ENCODE assay signal across 13 cellular contexts in genomic region chr11:127056338-127056971, GRCh38. TPM values are rescaled to one million over a fixed set of nuclear protein-coding genes. Genes with fewer than 3 reads are reported as not detected.
A peak's percentile ranks its signal among the peaks of the same experiment; 100 is the strongest.
DNase-seq lines count a peak whose midpoint lies in the region; ATAC-seq, FAIRE-seq and TF ChIP-seq lines count a peak whose summit lies in the region.
"Had no signal": no experiment of that assay in that cellular context is flagged by ENCODE, and none has a peak within 500 bp of the region (broad histone marks: within the 10 kb centered on the region; RNA-seq: fewer than 3 reads in every experiment).

No MANE protein-coding gene starts in this region.

- BruUV-seq in HepG2 (replicated peaks; lab: Mats Ljungman, UMichigan) (no TSS peak), GM12878 (replicated peaks; lab: Mats Ljungman, UMichigan) (no TSS peak)

- no peak overlapping the region for H3K4me2 ChIP-seq in HepG2 (ENCODE audit: low read depth, low read length)
- no peak overlapping the region for H3K4me2 ChIP-seq in GM12878 (ENCODE audit: control insufficient read depth, insufficient read depth)

- in situ Hi-C loops in HepG2 (cut with HindIII; ENCODE audit: extremely low pct_ligation_motif_present, low pct_unique_long_range_greater_than_20kb), result no loop called here
- in situ Hi-C loops in GM12878 (cut with MboI), result no loop called here

- FAIRE-seq in HepG2 (lab: Jason Lieb, UNC) (no peak), GM12878 (lab: Jason Lieb, UNC) (no peak)
- FAIRE-seq: G401.6 had no signal

- no peak overlapping the region for H3K27ac ChIP-seq in HepG2 (ENCODE audit: extremely low read length, insufficient read depth, low read length)
- no peak overlapping the region for H3K27ac ChIP-seq in right lobe of liver
- H3K27ac ChIP-seq in GM12878 (ENCODE audit: control insufficient read depth, insufficient read depth), result no peak overlapping the region
- H3K27ac ChIP-seq in prostate gland, result no peak overlapping the region

- no peak for TF ChIP-seq CTCF in HepG2 (CRISPR knock-in tag; IDR thresholded peaks at IDR 0.05)
- no peak for TF ChIP-seq CTCF in right lobe of liver (IDR thresholded peaks at IDR 0.05)
- TF ChIP-seq CTCF in GM12878 (IDR thresholded peaks at IDR 0.05 in 2 of 3, conservative IDR thresholded peaks at IDR 0.05 in 1 of 3; ENCODE audit: control insufficient read depth in 2 of 3, extremely low read depth in 1 of 3, insufficient read depth in 1 of 3, low read depth in 3 of 3, low read length in 3 of 3), result no peak
- no peak for TF ChIP-seq CTCF in prostate gland (IDR thresholded peaks at IDR 0.05)

- DNase-seq in HepG2 (ENCODE audit: low spot score) (no peak), right lobe of liver (no peak), GM12878 (ENCODE audit: low read depth, low spot score) (no peak), SIG-M5 treated with dmso at 0.1 percent for 504 hours (lab: John Stamatoyannopoulos, UW; ENCODE audit: unreplicated experiment) (no peak), prostate gland (ENCODE audit: low spot score) (no peak), NCI-H2196 treated with DMSO at 0.1 percent for 48 hours (lab: John Stamatoyannopoulos, UW; ENCODE audit: unreplicated experiment) (no peak)
- DNase-seq: natural killer cell, SHP77 had no signal

- SMC1A ChIA-PET in GM12878 (lab: Charles Lee; ENCODE audit: uncharacterized antibody, unreplicated experiment), result no interaction called here

- WGBS in HepG2 (ENCODE audit: low lambda C conversion rate), result 2% methylated on average over 6 of the region's 6 CpGs
- WGBS in right lobe of liver (ENCODE audit: insufficient coverage, low coverage, low lambda C conversion rate, missing lambda C conversion rate), result 71% methylated on average over 6 of the region's 6 CpGs
- 34% methylated on average over 6 of the region's 6 CpGs for WGBS in GM12878 (ENCODE audit: insufficient coverage, insufficient replicate concordance, low lambda C conversion rate, missing lambda C conversion rate)
- 82% methylated on average over 6 of the region's 6 CpGs for WGBS in prostate gland

- POLR2A ChIA-PET in HepG2 (lab: Yijun Ruan, JAX) (no interaction called here), GM12878 (lab: Charles Lee) (no interaction called here)

- intact Hi-C loops in HepG2 (cut with micrococcal nuclease; ENCODE audit: unreplicated experiment), result no loop called here
- intact Hi-C loops in right lobe of liver (cut with DNase I), result no loop called here
- intact Hi-C loops in GM12878 (cut with micrococcal nuclease; ENCODE audit: unreplicated experiment), result no loop called here
- intact Hi-C loops in prostate gland (cut with DNase I), result no loop called here

- no peak for TF ChIP-seq POLR2A in HepG2 (IDR thresholded peaks at IDR 0.05; ENCODE audit: insufficient read depth in 1 of 2, low read depth in 2 of 2, low read length in 2 of 2)
- no peak for TF ChIP-seq POLR2A in right lobe of liver (IDR thresholded peaks at IDR 0.05)
- no peak for TF ChIP-seq POLR2A in GM12878 (IDR thresholded peaks at IDR 0.05; ENCODE audit: low read depth, low read length)
- TF ChIP-seq POLR2A in prostate gland (IDR thresholded peaks at IDR 0.05), result no peak

- H3K4me3 ChIP-seq in HepG2 (replicated peaks in 1 of 3; ENCODE audit: insufficient read depth in 1 of 3, low read depth in 2 of 3, low read length in 3 of 3) (no peak overlapping the region), right lobe of liver (no peak overlapping the region), GM12878 (no peak overlapping the region), prostate gland (no peak overlapping the region)

- RAD21 ChIA-PET in GM12878 (lab: Charles Lee; ENCODE audit: unreplicated experiment), result no interaction called here

- H3K27me3 ChIP-seq in HepG2 (ENCODE audit: control insufficient read depth in 1 of 2, insufficient read depth in 2 of 2, low read length in 2 of 2), result peaks cover 0 to 4% of the 10 kb centered on the region in 2 experiments; a peak in 1 of 5 replicates
- H3K27me3 ChIP-seq in right lobe of liver, result no peaks in the 10 kb centered on the region
- no peaks in the 10 kb centered on the region for H3K27me3 ChIP-seq in GM12878 (replicated peaks in 1 of 2; ENCODE audit: control insufficient read depth in 2 of 2, insufficient read depth in 2 of 2, low read length in 1 of 2)
- no peaks in the 10 kb centered on the region for H3K27me3 ChIP-seq in prostate gland (replicated peaks; ENCODE audit: insufficient read depth)

- no peaks in the 10 kb centered on the region for H4K20me1 ChIP-seq in HepG2 (ENCODE audit: insufficient read depth, low read length)
- H4K20me1 ChIP-seq in GM12878 (ENCODE audit: control insufficient read depth, insufficient read depth), result no peaks in the 10 kb centered on the region

- H3K4me1 ChIP-seq in HepG2 (ENCODE audit: insufficient read depth, low read length), result no peaks in the 10 kb centered on the region
- no peaks in the 10 kb centered on the region for H3K4me1 ChIP-seq in right lobe of liver
- no peaks in the 10 kb centered on the region for H3K4me1 ChIP-seq in GM12878 (ENCODE audit: control insufficient read depth, insufficient read depth, low read length)
- no peaks in the 10 kb centered on the region for H3K4me1 ChIP-seq in prostate gland (replicated peaks)

- CTCF ChIA-PET in HepG2 (lab: Yijun Ruan, JAX; ENCODE audit: low intra/inter-chr PET ratio, low total read pairs), result no interaction called here
- CTCF ChIA-PET in GM12878 (lab: Yijun Ruan, JAX), result no interaction called here

- H3K9me3 ChIP-seq in HepG2 (ENCODE audit: low read length), result no peaks in the 10 kb centered on the region
- H3K9me3 ChIP-seq in right lobe of liver, result no peaks in the 10 kb centered on the region
- H3K9me3 ChIP-seq in GM12878 (replicated peaks; ENCODE audit: control insufficient read depth, insufficient read depth, low read length), result no peaks in the 10 kb centered on the region
- H3K9me3 ChIP-seq in prostate gland, result no peaks in the 10 kb centered on the region

- TF ChIP-seq RAD21 in HepG2 (CRISPR knock-in tag; IDR thresholded peaks at IDR 0.05), result no peak
- no peak for TF ChIP-seq RAD21 in Ishikawa (IDR thresholded peaks at IDR 0.05; ENCODE audit: low read depth)
- no peak for TF ChIP-seq RAD21 in GM12878 (IDR thresholded peaks at IDR 0.05; ENCODE audit: insufficient read depth, low read depth, low read length)

- H3K9ac ChIP-seq in HepG2 (ENCODE audit: insufficient read depth, low read depth, low read length), result no peak overlapping the region
- no peak overlapping the region for H3K9ac ChIP-seq in GM12878 (ENCODE audit: control insufficient read depth, insufficient read depth, low read length)

- no peaks in the 10 kb centered on the region for H3K36me3 ChIP-seq in HepG2 (replicated peaks in 1 of 2; ENCODE audit: control insufficient read depth in 1 of 2, insufficient read depth in 2 of 2, low read length in 2 of 2)
- no peaks in the 10 kb centered on the region for H3K36me3 ChIP-seq in right lobe of liver
- no peaks in the 10 kb centered on the region for H3K36me3 ChIP-seq in GM12878 (ENCODE audit: control insufficient read depth in 2 of 2, insufficient read depth in 2 of 2, low read length in 1 of 2)
- H3K36me3 ChIP-seq in prostate gland, result no peaks in the 10 kb centered on the region

- H2AFZ ChIP-seq in HepG2 (ENCODE audit: low read length), result no peak overlapping the region
- no peak overlapping the region for H2AFZ ChIP-seq in GM12878 (ENCODE audit: control insufficient read depth, low read depth, low read length)

- TF ChIP-seq EP300 in HepG2 (IDR thresholded peaks at IDR 0.05; ENCODE audit: low read depth in 2 of 2, low read length in 2 of 2) (no peak), HepG2 (CRISPR knock-in tag; IDR thresholded peaks at IDR 0.05; ENCODE audit: borderline replicate concordance) (no peak), Ishikawa (IDR thresholded peaks at IDR 0.05; ENCODE audit: borderline replicate concordance) (no peak), GM12878 (IDR thresholded peaks at IDR 0.05; ENCODE audit: borderline replicate concordance in 1 of 2, control insufficient read depth in 1 of 2, low read depth in 2 of 2, low read length in 2 of 2) (no peak)

- ATAC-seq in HepG2 (no peak), right lobe of liver (no peak), GM12878 (peak; percentile 50; the same call in 2 of the 3 replicates), GM18517 (IDR thresholded peaks at IDR 0.05; ENCODE audit: unreplicated experiment) (no peak)
- ATAC-seq: left lobe of liver, natural killer cell had no signal

- H3K79me2 ChIP-seq in HepG2 (ENCODE audit: insufficient read depth, low read length) (no peaks in the 10 kb centered on the region), GM12878 (ENCODE audit: control insufficient read depth, insufficient read depth, low read length) (no peaks in the 10 kb centered on the region)

RNA-seq across cellular contexts. Expression of gene KIRREL3, which starts 55.9 kb away (rescaled TPM):
- not detected in 2 replicates for total RNA-seq in HepG2 (2016; rRNA removed; fragmentation: Illumina TruSeq; extraction: Trizol)
- total RNA-seq in HepG2 (2016; cell fraction: cytosol; rRNA removed; fragmentation: Illumina TruSeq; extraction: Trizol; ENCODE audit: low read depth), result not detected in 2 replicates
- total RNA-seq in HepG2 (2016; cell fraction: insoluble cytoplasmic fraction; rRNA removed; fragmentation: Illumina TruSeq; extraction: Trizol), result not detected in 2 replicates
- not detected in 2 replicates for total RNA-seq in HepG2 (2016; cell fraction: membrane; rRNA removed; fragmentation: Illumina TruSeq; extraction: Trizol)
- total RNA-seq in HepG2 (2016; cell fraction: nucleus; rRNA removed; fragmentation: Illumina TruSeq; extraction: Trizol), result not detected in 2 replicates
- not detected in 2 replicates for polyA plus RNA-seq in HepG2 (2011; rRNA removed)
- polyA plus RNA-seq in HepG2 (2011; cell fraction: cytosol; rRNA removed), result not detected in 2 replicates
- polyA plus RNA-seq in HepG2 (2011; cell fraction: nucleus; rRNA removed), result not detected in 2 replicates
- polyA plus RNA-seq in HepG2 (2012), result 0.63 and 1.2 TPM in 2 replicates
- not detected in 2 replicates for polyA plus RNA-seq in HepG2 (2016; cell fraction: cytosol; fragmentation: Illumina TruSeq; extraction: Trizol; ENCODE audit: low read depth)
- not detected in 2 replicates for polyA plus RNA-seq in HepG2 (2016; cell fraction: insoluble cytoplasmic fraction; fragmentation: Illumina TruSeq; extraction: Trizol; ENCODE audit: low read depth)
- polyA plus RNA-seq in HepG2 (2016; cell fraction: membrane; fragmentation: Illumina TruSeq; extraction: Trizol; ENCODE audit: low read depth), result not detected in 2 replicates
- not detected in 2 replicates for polyA plus RNA-seq in HepG2 (2016; cell fraction: nucleus; fragmentation: Illumina TruSeq; extraction: Trizol; ENCODE audit: insufficient read depth, low read depth)
- polyA minus RNA-seq in HepG2 (2011; rRNA and poly(A)+ RNA removed; ENCODE audit: low replicate concordance), result not detected in 2 replicates
- not detected in 2 replicates for polyA minus RNA-seq in HepG2 (2011; cell fraction: cytosol; rRNA and poly(A)+ RNA removed)
- polyA minus RNA-seq in HepG2 (2011; cell fraction: nucleus; rRNA and poly(A)+ RNA removed), result not detected in 2 replicates
- not detected for total RNA-seq in right lobe of liver
- not detected in 2 replicates for total RNA-seq in GM12878 (2013; cell fraction: nucleolus; rRNA removed)
- under 0.01 TPM in 1 of 2 replicates, not detected in the other for total RNA-seq in GM12878 (2014; rRNA removed)
- total RNA-seq in GM12878 (2014; rRNA removed; fragmentation: Illumina TruSeq; extraction: Trizol), result not detected in 2 replicates
- total RNA-seq in GM12878 (2021), result not detected in 2 replicates
- polyA plus RNA-seq in GM12878 (2011; ENCODE audit: low read depth), result not detected
- not detected in 2 replicates for polyA plus RNA-seq in GM12878 (2011; rRNA removed)
- polyA plus RNA-seq in GM12878 (2011; cell fraction: cytosol; rRNA removed), result 0.03 and 0.15 TPM in 2 replicates
- polyA plus RNA-seq in GM12878 (2011; cell fraction: nucleus; rRNA removed), result 0.03 TPM in 1 of 2 replicates, not detected in the other
- 0.21 TPM in 1 of 2 replicates, not detected in the other for polyA plus RNA-seq in GM12878 (2012)
- polyA plus RNA-seq in GM12878 (2014; fragmentation: Illumina TruSeq; extraction: Trizol), result not detected in 2 replicates
- polyA plus RNA-seq in GM12878 (2014; fragmentation: Nextera tagmentation; extraction: Ambion mirVana), result not detected
- polyA plus RNA-seq in GM12878 (2014; rRNA removed), result not detected in 2 replicates
- not detected for polyA plus RNA-seq in GM12878 (2016; fragmentation: Nextera tagmentation; extraction: Ambion mirVana)
- polyA minus RNA-seq in GM12878 (2011; rRNA and poly(A)+ RNA removed), result not detected in 2 replicates
- polyA minus RNA-seq in GM12878 (2011; cell fraction: cytosol; rRNA and poly(A)+ RNA removed), result not detected in 2 replicates
- polyA minus RNA-seq in GM12878 (2011; cell fraction: nucleus; rRNA and poly(A)+ RNA removed), result not detected in 2 replicates
- total RNA-seq in prostate gland, result under 1 TPM in 1 of 2 donors, not detected in 1; 0.28 TPM
- total RNA-seq: natural killer cell, NCI-H460 had no signal

Comparison
In these comparisons a context has a peak if more than half of its experiments do, and no peak if none do; other contexts are left out.
1. Of the 75 proteins assayed by ChIP-seq in both HepG2 and GM12878: peak only in HepG2: none; only in GM12878: ATF3; in both: none; in neither: 74.